Comparison of ENCODE assay signal across 1 cellular context in the genomic region with DNA sequence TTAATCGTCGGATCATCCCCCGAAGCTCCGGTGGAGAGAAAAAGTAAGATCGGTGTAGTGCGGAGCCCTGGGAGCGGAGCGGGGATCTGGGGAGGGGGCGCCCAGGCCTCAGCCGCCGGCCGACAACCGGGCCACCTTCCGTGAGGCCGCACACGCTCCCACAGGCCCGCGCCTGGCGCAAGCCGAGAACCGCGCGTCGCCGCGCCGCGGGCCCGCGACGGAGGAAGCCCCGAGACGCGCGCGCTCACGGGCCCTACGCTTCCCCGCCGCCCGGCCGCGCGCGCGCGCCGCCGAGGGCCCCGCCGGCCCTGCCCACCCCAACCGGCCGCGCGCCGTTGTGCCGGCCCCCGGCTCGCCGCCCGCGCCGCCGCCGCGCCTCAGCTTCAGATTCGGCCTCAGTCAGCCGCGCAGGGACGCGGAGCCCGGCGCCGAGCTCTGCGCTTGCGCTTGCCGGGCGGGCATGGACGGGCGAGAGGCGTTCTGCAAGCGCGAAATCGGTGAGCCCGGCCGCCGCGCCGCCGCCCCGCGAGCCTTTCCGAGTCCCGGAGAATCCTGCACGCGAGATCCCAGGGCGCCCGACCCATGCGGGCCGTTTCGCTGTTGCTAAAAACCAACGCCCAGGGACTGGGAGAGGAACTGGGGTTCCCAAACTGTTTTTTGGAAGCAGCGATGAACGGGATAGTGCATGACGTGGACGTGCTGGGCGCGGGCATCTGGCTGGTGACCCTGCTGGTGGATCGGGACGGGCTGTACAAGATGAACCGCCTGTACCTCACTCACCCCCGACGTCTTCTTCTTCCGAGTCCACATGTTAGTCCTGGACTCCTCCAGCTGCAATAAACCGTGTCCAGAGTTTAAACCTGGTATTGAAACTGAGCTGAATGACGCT.
TF ChIP-seq lines count a peak whose summit lies in the region.

No MANE protein-coding gene starts in this region.

TF ChIP-seq in HepG2, 621 proteins besides CTCF, POLR2A, EP300 and RAD21 (continued from another document and continues in another):
- TF ChIP-seq, protein P1, sequence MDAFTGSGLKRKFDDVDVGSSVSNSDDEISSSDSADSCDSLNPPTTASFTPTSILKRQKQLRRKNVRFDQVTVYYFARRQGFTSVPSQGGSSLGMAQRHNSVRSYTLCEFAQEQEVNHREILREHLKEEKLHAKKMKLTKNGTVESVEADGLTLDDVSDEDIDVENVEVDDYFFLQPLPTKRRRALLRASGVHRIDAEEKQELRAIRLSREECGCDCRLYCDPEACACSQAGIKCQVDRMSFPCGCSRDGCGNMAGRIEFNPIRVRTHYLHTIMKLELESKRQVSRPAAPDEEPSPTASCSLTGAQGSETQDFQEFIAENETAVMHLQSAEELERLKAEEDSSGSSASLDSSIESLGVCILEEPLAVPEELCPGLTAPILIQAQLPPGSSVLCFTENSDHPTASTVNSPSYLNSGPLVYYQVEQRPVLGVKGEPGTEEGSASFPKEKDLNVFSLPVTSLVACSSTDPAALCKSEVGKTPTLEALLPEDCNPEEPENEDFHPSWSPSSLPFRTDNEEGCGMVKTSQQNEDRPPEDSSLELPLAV (CRISPR knock-in tag; conservative IDR thresholded peaks at IDR 0.05; ENCODE audit: low read depth): no peak
- peak; percentile 8 for TF ChIP-seq SKI (IDR thresholded peaks at IDR 0.05; ENCODE audit: partially characterized antibody)
- TF ChIP-seq BORCS8-MEF2B (CRISPR knock-in tag; IDR thresholded peaks at IDR 0.05): no peak
- TF ChIP-seq ZSCAN30 (CRISPR knock-in tag; IDR thresholded peaks at IDR 0.05): no peak
- no peak for TF ChIP-seq SP4 (CRISPR knock-in tag; IDR thresholded peaks at IDR 0.05)
- TF ChIP-seq, protein P2, sequence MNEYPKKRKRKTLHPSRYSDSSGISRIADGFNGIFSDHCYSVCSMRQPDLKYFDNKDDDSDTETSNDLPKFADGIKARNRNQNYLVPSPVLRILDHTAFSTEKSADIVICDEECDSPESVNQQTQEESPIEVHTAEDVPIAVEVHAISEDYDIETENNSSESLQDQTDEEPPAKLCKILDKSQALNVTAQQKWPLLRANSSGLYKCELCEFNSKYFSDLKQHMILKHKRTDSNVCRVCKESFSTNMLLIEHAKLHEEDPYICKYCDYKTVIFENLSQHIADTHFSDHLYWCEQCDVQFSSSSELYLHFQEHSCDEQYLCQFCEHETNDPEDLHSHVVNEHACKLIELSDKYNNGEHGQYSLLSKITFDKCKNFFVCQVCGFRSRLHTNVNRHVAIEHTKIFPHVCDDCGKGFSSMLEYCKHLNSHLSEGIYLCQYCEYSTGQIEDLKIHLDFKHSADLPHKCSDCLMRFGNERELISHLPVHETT (CRISPR knock-in tag; conservative IDR thresholded peaks at IDR 0.05): peak; percentile 47; the same call in 1 of the 2 replicates
- TF ChIP-seq ZNF510 (CRISPR knock-in tag; IDR thresholded peaks at IDR 0.05; ENCODE audit: low read depth): no peak
- TF ChIP-seq, protein P3, sequence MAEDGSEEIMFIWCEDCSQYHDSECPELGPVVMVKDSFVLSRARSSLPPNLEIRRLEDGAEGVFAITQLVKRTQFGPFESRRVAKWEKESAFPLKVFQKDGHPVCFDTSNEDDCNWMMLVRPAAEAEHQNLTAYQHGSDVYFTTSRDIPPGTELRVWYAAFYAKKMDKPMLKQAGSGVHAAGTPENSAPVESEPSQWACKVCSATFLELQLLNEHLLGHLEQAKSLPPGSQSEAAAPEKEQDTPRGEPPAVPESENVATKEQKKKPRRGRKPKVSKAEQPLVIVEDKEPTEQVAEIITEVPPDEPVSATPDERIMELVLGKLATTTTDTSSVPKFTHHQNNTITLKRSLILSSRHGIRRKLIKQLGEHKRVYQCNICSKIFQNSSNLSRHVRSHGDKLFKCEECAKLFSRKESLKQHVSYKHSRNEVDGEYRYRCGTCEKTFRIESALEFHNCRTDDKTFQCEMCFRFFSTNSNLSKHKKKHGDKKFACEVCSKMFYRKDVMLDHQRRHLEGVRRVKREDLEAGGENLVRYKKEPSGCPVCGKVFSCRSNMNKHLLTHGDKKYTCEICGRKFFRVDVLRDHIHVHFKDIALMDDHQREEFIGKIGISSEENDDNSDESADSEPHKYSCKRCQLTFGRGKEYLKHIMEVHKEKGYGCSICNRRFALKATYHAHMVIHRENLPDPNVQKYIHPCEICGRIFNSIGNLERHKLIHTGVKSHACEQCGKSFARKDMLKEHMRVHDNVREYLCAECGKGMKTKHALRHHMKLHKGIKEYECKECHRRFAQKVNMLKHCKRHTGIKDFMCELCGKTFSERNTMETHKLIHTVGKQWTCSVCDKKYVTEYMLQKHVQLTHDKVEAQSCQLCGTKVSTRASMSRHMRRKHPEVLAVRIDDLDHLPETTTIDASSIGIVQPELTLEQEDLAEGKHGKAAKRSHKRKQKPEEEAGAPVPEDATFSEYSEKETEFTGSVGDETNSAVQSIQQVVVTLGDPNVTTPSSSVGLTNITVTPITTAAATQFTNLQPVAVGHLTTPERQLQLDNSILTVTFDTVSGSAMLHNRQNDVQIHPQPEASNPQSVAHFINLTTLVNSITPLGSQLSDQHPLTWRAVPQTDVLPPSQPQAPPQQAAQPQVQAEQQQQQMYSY (CRISPR knock-in tag; IDR thresholded peaks at IDR 0.05): no peak; the same call in 1 of the 2 replicates
- TF ChIP-seq ZNF552 (CRISPR knock-in tag; IDR thresholded peaks at IDR 0.05; ENCODE audit: borderline replicate concordance): no peak
- no peak for TF ChIP-seq PHB2 (IDR thresholded peaks at IDR 0.05; ENCODE audit: partially characterized antibody)
- TF ChIP-seq, protein P4, sequence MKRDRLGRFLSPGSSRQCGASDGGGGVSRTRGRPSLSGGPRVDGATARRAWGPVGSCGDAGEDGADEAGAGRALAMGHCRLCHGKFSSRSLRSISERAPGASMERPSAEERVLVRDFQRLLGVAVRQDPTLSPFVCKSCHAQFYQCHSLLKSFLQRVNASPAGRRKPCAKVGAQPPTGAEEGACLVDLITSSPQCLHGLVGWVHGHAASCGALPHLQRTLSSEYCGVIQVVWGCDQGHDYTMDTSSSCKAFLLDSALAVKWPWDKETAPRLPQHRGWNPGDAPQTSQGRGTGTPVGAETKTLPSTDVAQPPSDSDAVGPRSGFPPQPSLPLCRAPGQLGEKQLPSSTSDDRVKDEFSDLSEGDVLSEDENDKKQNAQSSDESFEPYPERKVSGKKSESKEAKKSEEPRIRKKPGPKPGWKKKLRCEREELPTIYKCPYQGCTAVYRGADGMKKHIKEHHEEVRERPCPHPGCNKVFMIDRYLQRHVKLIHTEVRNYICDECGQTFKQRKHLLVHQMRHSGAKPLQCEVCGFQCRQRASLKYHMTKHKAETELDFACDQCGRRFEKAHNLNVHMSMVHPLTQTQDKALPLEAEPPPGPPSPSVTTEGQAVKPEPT (CRISPR knock-in tag; IDR thresholded peaks at IDR 0.05; ENCODE audit: low read depth): no peak
- TF ChIP-seq KLF13 (CRISPR knock-in tag; IDR thresholded peaks at IDR 0.05): 0 out of 2 replicates have a peak, but pooled peaks have one; percentile 64
- TF ChIP-seq ZNF644 (CRISPR knock-in tag; IDR thresholded peaks at IDR 0.05; ENCODE audit: low read depth): no peak
- TF ChIP-seq ZNF777 (CRISPR knock-in tag; IDR thresholded peaks at IDR 0.05): peak; percentile 99
- TF ChIP-seq, protein P5, sequence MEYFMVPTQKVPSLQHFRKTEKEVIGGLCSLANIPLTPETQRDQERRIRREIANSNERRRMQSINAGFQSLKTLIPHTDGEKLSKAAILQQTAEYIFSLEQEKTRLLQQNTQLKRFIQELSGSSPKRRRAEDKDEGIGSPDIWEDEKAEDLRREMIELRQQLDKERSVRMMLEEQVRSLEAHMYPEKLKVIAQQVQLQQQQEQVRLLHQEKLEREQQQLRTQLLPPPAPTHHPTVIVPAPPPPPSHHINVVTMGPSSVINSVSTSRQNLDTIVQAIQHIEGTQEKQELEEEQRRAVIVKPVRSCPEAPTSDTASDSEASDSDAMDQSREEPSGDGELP (IDR thresholded peaks at IDR 0.05; ENCODE audit: borderline replicate concordance, low read depth): no peak
- no peak for TF ChIP-seq DNMT3B (CRISPR knock-in tag; conservative IDR thresholded peaks at IDR 0.05)
- TF ChIP-seq, protein P6, sequence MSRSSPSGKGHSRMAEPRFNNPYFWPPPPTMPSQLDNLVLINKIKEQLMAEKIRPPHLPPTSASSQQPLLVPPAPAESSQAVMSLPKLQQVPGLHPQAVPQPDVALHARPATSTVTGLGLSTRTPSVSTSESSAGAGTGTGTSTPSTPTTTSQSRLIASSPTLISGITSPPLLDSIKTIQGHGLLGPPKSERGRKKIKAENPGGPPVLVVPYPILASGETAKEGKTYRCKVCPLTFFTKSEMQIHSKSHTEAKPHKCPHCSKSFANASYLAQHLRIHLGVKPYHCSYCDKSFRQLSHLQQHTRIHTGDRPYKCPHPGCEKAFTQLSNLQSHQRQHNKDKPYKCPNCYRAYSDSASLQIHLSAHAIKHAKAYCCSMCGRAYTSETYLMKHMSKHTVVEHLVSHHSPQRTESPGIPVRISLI (CRISPR knock-in tag; IDR thresholded peaks at IDR 0.05; ENCODE audit: borderline replicate concordance): no peak
- TF ChIP-seq, protein P7, sequence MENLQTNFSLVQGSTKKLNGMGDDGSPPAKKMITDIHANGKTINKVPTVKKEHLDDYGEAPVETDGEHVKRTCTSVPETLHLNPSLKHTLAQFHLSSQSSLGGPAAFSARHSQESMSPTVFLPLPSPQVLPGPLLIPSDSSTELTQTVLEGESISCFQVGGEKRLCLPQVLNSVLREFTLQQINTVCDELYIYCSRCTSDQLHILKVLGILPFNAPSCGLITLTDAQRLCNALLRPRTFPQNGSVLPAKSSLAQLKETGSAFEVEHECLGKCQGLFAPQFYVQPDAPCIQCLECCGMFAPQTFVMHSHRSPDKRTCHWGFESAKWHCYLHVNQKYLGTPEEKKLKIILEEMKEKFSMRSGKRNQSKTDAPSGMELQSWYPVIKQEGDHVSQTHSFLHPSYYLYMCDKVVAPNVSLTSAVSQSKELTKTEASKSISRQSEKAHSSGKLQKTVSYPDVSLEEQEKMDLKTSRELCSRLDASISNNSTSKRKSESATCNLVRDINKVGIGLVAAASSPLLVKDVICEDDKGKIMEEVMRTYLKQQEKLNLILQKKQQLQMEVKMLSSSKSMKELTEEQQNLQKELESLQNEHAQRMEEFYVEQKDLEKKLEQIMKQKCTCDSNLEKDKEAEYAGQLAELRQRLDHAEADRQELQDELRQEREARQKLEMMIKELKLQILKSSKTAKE (CRISPR knock-in tag; IDR thresholded peaks at IDR 0.05; ENCODE audit: borderline replicate concordance): no peak
- TF ChIP-seq FOSL2 (CRISPR knock-in tag; IDR thresholded peaks at IDR 0.05): no peak
- TF ChIP-seq, protein P8, sequence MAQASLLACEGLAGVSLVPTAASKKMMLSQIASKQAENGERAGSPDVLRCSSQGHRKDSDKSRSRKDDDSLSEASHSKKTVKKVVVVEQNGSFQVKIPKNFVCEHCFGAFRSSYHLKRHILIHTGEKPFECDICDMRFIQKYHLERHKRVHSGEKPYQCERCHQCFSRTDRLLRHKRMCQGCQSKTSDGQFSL (CRISPR knock-in tag; IDR thresholded peaks at IDR 0.05): no peak
- TF ChIP-seq TSC22D2 (CRISPR knock-in tag; IDR thresholded peaks at IDR 0.05; ENCODE audit: borderline replicate concordance): no peak
- no peak for TF ChIP-seq ZNF44 (CRISPR knock-in tag; IDR thresholded peaks at IDR 0.05)
- TF ChIP-seq ZFP1 (CRISPR knock-in tag; IDR thresholded peaks at IDR 0.05): no peak
- TF ChIP-seq, protein P9, sequence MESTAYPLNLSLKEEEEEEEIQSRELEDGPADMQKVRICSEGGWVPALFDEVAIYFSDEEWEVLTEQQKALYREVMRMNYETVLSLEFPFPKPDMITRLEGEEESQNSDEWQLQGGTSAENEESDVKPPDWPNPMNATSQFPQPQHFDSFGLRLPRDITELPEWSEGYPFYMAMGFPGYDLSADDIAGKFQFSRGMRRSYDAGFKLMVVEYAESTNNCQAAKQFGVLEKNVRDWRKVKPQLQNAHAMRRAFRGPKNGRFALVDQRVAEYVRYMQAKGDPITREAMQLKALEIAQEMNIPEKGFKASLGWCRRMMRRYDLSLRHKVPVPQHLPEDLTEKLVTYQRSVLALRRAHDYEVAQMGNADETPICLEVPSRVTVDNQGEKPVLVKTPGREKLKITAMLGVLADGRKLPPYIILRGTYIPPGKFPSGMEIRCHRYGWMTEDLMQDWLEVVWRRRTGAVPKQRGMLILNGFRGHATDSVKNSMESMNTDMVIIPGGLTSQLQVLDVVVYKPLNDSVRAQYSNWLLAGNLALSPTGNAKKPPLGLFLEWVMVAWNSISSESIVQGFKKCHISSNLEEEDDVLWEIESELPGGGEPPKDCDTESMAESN (CRISPR knock-in tag; conservative IDR thresholded peaks at IDR 0.05): peak; percentile 29; the same call in 1 of the 2 replicates
- TF ChIP-seq ZNF563 (CRISPR knock-in tag; IDR thresholded peaks at IDR 0.05): peak; percentile 49; the same call in 1 of the 2 replicates
- peak; percentile 49; the same call in 1 of the 2 replicates for TF ChIP-seq MEIS2 (CRISPR knock-in tag; IDR thresholded peaks at IDR 0.05)
- no peak for TF ChIP-seq BCL6 (CRISPR knock-in tag; IDR thresholded peaks at IDR 0.05)
- TF ChIP-seq ZNF761 (CRISPR knock-in tag; conservative IDR thresholded peaks at IDR 0.05): peak; percentile 60
- no peak for TF ChIP-seq ZNF619 (CRISPR knock-in tag; IDR thresholded peaks at IDR 0.05)
- TF ChIP-seq HES4 (CRISPR knock-in tag; IDR thresholded peaks at IDR 0.05; ENCODE audit: borderline replicate concordance): no peak
- TF ChIP-seq ATM (IDR thresholded peaks at IDR 0.05; ENCODE audit: borderline replicate concordance): no peak
- peak; percentile 50; the same call in 1 of the 2 replicates for TF ChIP-seq GFI1 (CRISPR knock-in tag; IDR thresholded peaks at IDR 0.05; ENCODE audit: borderline replicate concordance)
- TF ChIP-seq ZNF230 (CRISPR knock-in tag; IDR thresholded peaks at IDR 0.05): 0 out of 2 replicates have a peak, but pooled peaks have one; percentile 9
- no peak for TF ChIP-seq ZNF569 (CRISPR knock-in tag; IDR thresholded peaks at IDR 0.05; ENCODE audit: borderline replicate concordance)
- TF ChIP-seq, protein P10, sequence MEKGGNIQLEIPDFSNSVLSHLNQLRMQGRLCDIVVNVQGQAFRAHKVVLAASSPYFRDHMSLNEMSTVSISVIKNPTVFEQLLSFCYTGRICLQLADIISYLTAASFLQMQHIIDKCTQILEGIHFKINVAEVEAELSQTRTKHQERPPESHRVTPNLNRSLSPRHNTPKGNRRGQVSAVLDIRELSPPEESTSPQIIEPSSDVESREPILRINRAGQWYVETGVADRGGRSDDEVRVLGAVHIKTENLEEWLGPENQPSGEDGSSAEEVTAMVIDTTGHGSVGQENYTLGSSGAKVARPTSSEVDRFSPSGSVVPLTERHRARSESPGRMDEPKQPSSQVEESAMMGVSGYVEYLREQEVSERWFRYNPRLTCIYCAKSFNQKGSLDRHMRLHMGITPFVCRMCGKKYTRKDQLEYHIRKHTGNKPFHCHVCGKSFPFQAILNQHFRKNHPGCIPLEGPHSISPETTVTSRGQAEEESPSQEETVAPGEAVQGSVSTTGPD (CRISPR knock-in tag; IDR thresholded peaks at IDR 0.05): no peak
- no peak for TF ChIP-seq SRSF4 (IDR thresholded peaks at IDR 0.05; ENCODE audit: low read depth, low read length, poor library complexity, severe bottlenecking)
- TF ChIP-seq ZNF772 (CRISPR knock-in tag; IDR thresholded peaks at IDR 0.05): peak; percentile 84; the same call in 1 of the 2 replicates
- 0 out of 2 replicates have a peak, but pooled peaks have one; percentile 14 for TF ChIP-seq ZNF879 (CRISPR knock-in tag; IDR thresholded peaks at IDR 0.05)
- TF ChIP-seq ZNF382 (CRISPR knock-in tag; IDR thresholded peaks at IDR 0.05; ENCODE audit: borderline replicate concordance): no peak
